Comparison of ENCODE assay signal across 14 cellular contexts in genomic region chr16:58345574-58346354, GRCh38. TPM values are rescaled to one million over a fixed set of nuclear protein-coding genes. Genes with fewer than 3 reads are reported as not detected.
DNase-seq lines count a peak whose midpoint lies in the region; ATAC-seq and TF ChIP-seq lines count a peak whose summit lies in the region.
"Had no signal": no experiment of that assay in that cellular context is flagged by ENCODE, and none has a peak within 500 bp of the region (broad histone marks: within the 10 kb centered on the region; RNA-seq: fewer than 3 reads in every experiment).

No MANE protein-coding gene starts in this region.

- no peaks in the 10 kb centered on the region for H3K9me2 ChIP-seq in SK-N-SH

- H3K27ac ChIP-seq in SK-N-SH (ENCODE audit: low read depth in 2 of 2, low read length in 1 of 2): no peak overlapping the region
- H3K27ac ChIP-seq in right lobe of liver: no peak overlapping the region
- H3K27ac ChIP-seq: neutrophil had no signal

- H3K9ac ChIP-seq in SK-N-SH: no peak overlapping the region

- no peaks in the 10 kb centered on the region for H3F3A ChIP-seq in SK-N-SH (replicated peaks; ENCODE audit: insufficient read depth)

- TF ChIP-seq POLR2A in right lobe of liver (IDR thresholded peaks at IDR 0.05): no peak

- ATAC-seq in right lobe of liver: no peak

- H3K9me3 ChIP-seq in SK-N-SH (no peaks in the 10 kb centered on the region), right lobe of liver (no peaks in the 10 kb centered on the region)
- H3K9me3 ChIP-seq: HAP-1, neutrophil had no signal

- WGBS in SK-N-SH (ENCODE audit: low lambda C conversion rate): 62% methylated on average over 14 of the region's 14 CpGs
- WGBS in right lobe of liver (ENCODE audit: insufficient coverage, low coverage, low lambda C conversion rate, missing lambda C conversion rate): 65% methylated on average over 10 of the region's 14 CpGs

- POLR2A ChIA-PET in SK-N-SH (lab: Yijun Ruan, JAX): no interaction called here

- H3K79me2 ChIP-seq in SK-N-SH (ENCODE audit: insufficient read depth): no peaks in the 10 kb centered on the region

- H3K36me3 ChIP-seq in SK-N-SH (replicated peaks in 1 of 2; ENCODE audit: control insufficient read depth in 1 of 2, insufficient read depth in 2 of 2, low read length in 1 of 2): no peaks in the 10 kb centered on the region
- no peaks in the 10 kb centered on the region for H3K36me3 ChIP-seq in right lobe of liver
- H3K36me3 ChIP-seq: HAP-1, neutrophil had no signal

- H3K4me3 ChIP-seq in SK-N-SH (ENCODE audit: low read depth in 2 of 2, low read length in 1 of 2) (no peak overlapping the region), right lobe of liver (no peak overlapping the region)
- H3K4me3 ChIP-seq: HAP-1 had no signal

- TF ChIP-seq EP300 in Ishikawa (IDR thresholded peaks at IDR 0.05; ENCODE audit: borderline replicate concordance) (no peak), SK-N-SH (IDR thresholded peaks at IDR 0.05; ENCODE audit: borderline replicate concordance in 1 of 2, low read depth in 1 of 2, low read length in 1 of 2) (no peak)

- H3K27me3 ChIP-seq in SK-N-SH (ENCODE audit: insufficient read depth): no peaks in the 10 kb centered on the region
- no peaks in the 10 kb centered on the region for H3K27me3 ChIP-seq in right lobe of liver

- TF ChIP-seq RAD21 in Ishikawa (IDR thresholded peaks at IDR 0.05; ENCODE audit: low read depth): peak; percentile 29
- peak; percentile 53 for TF ChIP-seq RAD21 in SK-N-SH (IDR thresholded peaks at IDR 0.05; ENCODE audit: low read length)

- peaks cover 0 to 5% of the 10 kb centered on the region in 2 experiments; a peak in 2 of 4 replicates for H3K4me1 ChIP-seq in SK-N-SH (ENCODE audit: control insufficient read depth in 1 of 2, insufficient read depth in 2 of 2, low read depth in 1 of 2, low read length in 1 of 2)
- H3K4me1 ChIP-seq in right lobe of liver: no peaks in the 10 kb centered on the region
- H3K4me1 ChIP-seq: HAP-1 had no signal

- intact Hi-C loops in right lobe of liver (cut with DNase I): no loop called here

- CTCF ChIA-PET in SK-N-SH (lab: Yijun Ruan, JAX): interaction anchor here (0.6 to 21.6 kb wide), 8 partner anchors 9 to 1588 kb away, joined by 3 to 542 read pairs (median 4); no protein-coding TSS in a partner anchor

- no peaks in the 10 kb centered on the region for H4K20me1 ChIP-seq in SK-N-SH (ENCODE audit: insufficient read depth)

- no peak overlapping the region for H3K4me2 ChIP-seq in SK-N-SH

- TF ChIP-seq CTCF in SK-N-SH (IDR thresholded peaks at IDR 0.05) (peak; percentile 58), right lobe of liver (IDR thresholded peaks at IDR 0.05) (peak in 3 of 4 donors; percentile 15 to 28 (median 20))

- peak; percentile 6 for DNase-seq in CD1c-positive myeloid dendritic cell (ENCODE audit: extremely low spot score)
- DNase-seq in SK-N-SH: no peak
- no peak for DNase-seq in right lobe of liver
- no peak for DNase-seq in 8988T
- no peak for DNase-seq in DMS79 (lab: John Stamatoyannopoulos, UW)
- no peak for DNase-seq in mesenteric fat pad (ENCODE audit: low spot score)
- DNase-seq: activated gamma-delta T cell; effector memory CD4-positive, alpha-beta T cell; NCI-H1105; trophoblast cell had no signal

- no peak overlapping the region for H2AFZ ChIP-seq in SK-N-SH (ENCODE audit: low read depth)

TF ChIP-seq in Ishikawa, 13 proteins besides CTCF, POLR2A, EP300 and RAD21:
- TF ChIP-seq TAF1 (IDR thresholded peaks at IDR 0.05; ENCODE audit: low read depth) (no peak), MAX (IDR thresholded peaks at IDR 0.05) (no peak), ZBTB7A (IDR thresholded peaks at IDR 0.05; ENCODE audit: low read depth) (no peak), EGR1 (IDR thresholded peaks at IDR 0.05) (no peak), CEBPB (IDR thresholded peaks at IDR 0.05) (no peak), TCF12 (IDR thresholded peaks at IDR 0.05; ENCODE audit: low read depth) (no peak), FOXM1 (IDR thresholded peaks at IDR 0.05; ENCODE audit: borderline replicate concordance, low read depth) (no peak), REST (IDR thresholded peaks at IDR 0.05; ENCODE audit: low read depth) (no peak), YY1 (IDR thresholded peaks at IDR 0.05; ENCODE audit: low read depth) (no peak), NFIC (IDR thresholded peaks at IDR 0.05) (no peak)

TF ChIP-seq in SK-N-SH, 30 proteins besides CTCF, POLR2A, EP300 and RAD21:
- no peak for TF ChIP-seq FOXM1 (IDR thresholded peaks at IDR 0.05; ENCODE audit: low read depth)
- TF ChIP-seq SMC3 (IDR thresholded peaks at IDR 0.05; ENCODE audit: low read depth, low read length): peak; percentile 7; the same call in 1 of the 2 replicates
TF ChIP-seq in SK-N-SH: peak in this region for 1.

RNA-seq across cellular contexts. Expression of gene GINS3, which starts 46.5 kb away (rescaled TPM):
- polyA plus RNA-seq in SK-N-SH (2012; rRNA removed): 8.7 and 9.8 TPM in 2 replicates
- polyA plus RNA-seq in SK-N-SH (2012; cell fraction: cytosol; rRNA removed): 7.6 and 8.8 TPM in 2 replicates
- 4.6 and 6.2 TPM in 2 replicates for polyA plus RNA-seq in SK-N-SH (2012; cell fraction: nucleus; rRNA removed)
- total RNA-seq in right lobe of liver (1 to 10 TPM in 4 of 6 experiments, under 1 TPM in 2; 0.68 to 3.3 (median 1.2) TPM), mesenteric fat pad (1.8 TPM)

RNA-seq across cellular contexts. Expression of gene PRSS54, which starts 50.9 kb away (rescaled TPM):
- not detected in 2 replicates for polyA plus RNA-seq in SK-N-SH (2012; rRNA removed)
- polyA plus RNA-seq in SK-N-SH (2012; cell fraction: cytosol; rRNA removed): not detected in 2 replicates
- polyA plus RNA-seq in SK-N-SH (2012; cell fraction: nucleus; rRNA removed): not detected in 2 replicates
- not detected for total RNA-seq in right lobe of liver
- total RNA-seq in mesenteric fat pad: not detected
- total RNA-seq: RPMI7951 had no signal
